In genomic region chr10:95467162-95467599, GRCh38 we compare ENCODE assay signal across 11 cellular contexts.
DNase-seq lines count a peak whose midpoint lies in the region; ATAC-seq and TF ChIP-seq lines count a peak whose summit lies in the region.
"Had no signal": no experiment of that assay in that cellular context is flagged by ENCODE, and none has a peak within 500 bp of the region (broad histone marks: within the 10 kb centered on the region; RNA-seq: fewer than 3 reads in every experiment).

No MANE protein-coding gene starts in this region.

- no peak for ATAC-seq in GM19467 (IDR thresholded peaks at IDR 0.05; ENCODE audit: unreplicated experiment)
- ATAC-seq in HG02759 (IDR thresholded peaks at IDR 0.05; ENCODE audit: unreplicated experiment), result no peak

- H3K27me3 ChIP-seq in endodermal cell (ENCODE audit: control insufficient read depth, insufficient read depth, low read length, poor library complexity, severe bottlenecking), result no peaks in the 10 kb centered on the region
- H3K27me3 ChIP-seq: Peyer's patch, tibial nerve had no signal

- no peaks in the 10 kb centered on the region for H3K27me3 Mint-ChIP-seq in endodermal cell (ENCODE audit: insufficient read depth)

- H3K9me3 ChIP-seq in endodermal cell (ENCODE audit: control insufficient read depth, low read length) (no peaks in the 10 kb centered on the region), mesodermal cell (ENCODE audit: control insufficient read depth, low read length) (no peaks in the 10 kb centered on the region)
- H3K9me3 ChIP-seq: Peyer's patch, tibial nerve had no signal

- peaks cover 51% of the 10 kb centered on the region for H3K4me1 Mint-ChIP-seq in endodermal cell

- TF ChIP-seq CTCF in endodermal cell (conservative IDR thresholded peaks at IDR 0.05), result peak; percentile 64

- H3K9ac ChIP-seq in endodermal cell (ENCODE audit: extremely low read depth, low read length, poor library complexity, severe bottlenecking), result no peak overlapping the region

- no peaks in the 10 kb centered on the region for H3K36me3 Mint-ChIP-seq in endodermal cell (ENCODE audit: low read depth)
- H3K36me3 Mint-ChIP-seq: natural killer cell had no signal

- H3K36me3 ChIP-seq in endodermal cell (ENCODE audit: control insufficient read depth, insufficient read depth, low read length) (no peaks in the 10 kb centered on the region), mesodermal cell (ENCODE audit: control insufficient read depth, insufficient read depth, low read length) (no peaks in the 10 kb centered on the region)
- H3K36me3 ChIP-seq: Peyer's patch, tibial nerve had no signal

- DNase-seq in CMK (ENCODE audit: low read depth), result peak; percentile 18
- peak; percentile 24 for DNase-seq in NCI-H226
- peak; percentile 90 for DNase-seq in endodermal cell
- DNase-seq in DMS79 treated with DMSO at 0.1 percent for 48 hours (lab: John Stamatoyannopoulos, UW), result no peak
- no peak for DNase-seq in stimulated activated CD4-positive, alpha-beta T cell treated with anti-CD3 and anti-CD28 coated beads, Interleukin-4, amount 100 ng/mL, for 1 hour
- DNase-seq: natural killer cell had no signal

- H3K4me3 ChIP-seq in endodermal cell (ENCODE audit: low read length), result no peak overlapping the region
- H3K4me3 ChIP-seq in mesodermal cell (ENCODE audit: extremely low read depth, insufficient read depth, low read length, poor library complexity, severe bottlenecking), result no peak overlapping the region
- H3K4me3 ChIP-seq: Peyer's patch, tibial nerve had no signal

- no peaks in the 10 kb centered on the region for H3K9me3 Mint-ChIP-seq in endodermal cell
- H3K9me3 Mint-ChIP-seq: natural killer cell had no signal

- no peak overlapping the region for H3K4me3 Mint-ChIP-seq in endodermal cell
- H3K4me3 Mint-ChIP-seq: natural killer cell had no signal

- H3K4me1 ChIP-seq in endodermal cell (ENCODE audit: control insufficient read depth, insufficient read depth, low read length) (peaks cover 25% of the 10 kb centered on the region), mesodermal cell (ENCODE audit: control insufficient read depth, insufficient read depth, low read length, poor library complexity, severe bottlenecking) (peaks cover 29% of the 10 kb centered on the region)

- WGBS in endodermal cell (ENCODE audit: insufficient coverage in 1 of 2, insufficient read length in 1 of 2), 2 experiments, result 4% methylated on average over 4 to 5 of the region's 5 CpGs
- WGBS in mesodermal cell (ENCODE audit: insufficient coverage in 2 of 2), 2 experiments, result 0 to 5% methylated on average over 4 of the region's 5 CpGs

- peak overlapping the region; percentile 64 for H3K27ac ChIP-seq in endodermal cell (ENCODE audit: low read depth, low read length)
- H3K27ac ChIP-seq in mesodermal cell (ENCODE audit: low read depth, low read length, severe bottlenecking), result peak overlapping the region; percentile 80

- H3K27ac Mint-ChIP-seq in endodermal cell, result peak overlapping the region; percentile 67
- H3K27ac Mint-ChIP-seq: natural killer cell had no signal

Comparison
In these comparisons a context has a peak if more than half of its experiments do, and no peak if none do; other contexts are left out.
1. DNase-seq: peak in CMK (single experiment), NCI-H226 (single experiment) and endodermal cell (single experiment); none in DMS79 treated with DMSO at 0.1 percent for 48 hours (single experiment) and stimulated activated CD4-positive, alpha-beta T cell treated with anti-CD3 and anti-CD28 coated beads, Interleukin-4, amount 100 ng/mL, for 1 hour (single experiment).